ENCODE assay signal across 1 cellular context in genomic region chr9:25677301-25678146, GRCh38.
A peak's percentile ranks its signal among the peaks of the same experiment; 100 is the strongest.
TF ChIP-seq lines count a peak whose summit lies in the region.

No MANE protein-coding gene starts in this region.

TF ChIP-seq in HEK293, 187 proteins besides CTCF, POLR2A, EP300 and RAD21 (continued from another document):
- TF ChIP-seq ZNF518A (tag by site-specific recombination; conservative IDR thresholded peaks at IDR 0.05; ENCODE audit: low read depth) (no peak), ZBTB17 (tag by site-specific recombination; IDR thresholded peaks at IDR 0.05) (no peak), KLF8 (tag by site-specific recombination; IDR thresholded peaks at IDR 0.05) (0 out of 2 replicates have a peak, but pooled peaks have one; percentile 37), GLIS2 (tag by site-specific recombination; IDR thresholded peaks at IDR 0.05) (no peak), ZNF148 (tag by site-specific recombination; IDR thresholded peaks at IDR 0.05; ENCODE audit: borderline replicate concordance) (no peak), GLI4 (tag by site-specific recombination; IDR thresholded peaks at IDR 0.05) (no peak), YY1 (tag by site-specific recombination; IDR thresholded peaks at IDR 0.05) (no peak), ZNF292 (tag by site-specific recombination; IDR thresholded peaks at IDR 0.05; ENCODE audit: borderline replicate concordance, low read depth) (no peak), ZNF398 (tag by site-specific recombination; IDR thresholded peaks at IDR 0.05) (no peak), ZBTB26 (tag by site-specific recombination; optimal IDR thresholded peaks at IDR 0.05) (peak; percentile 66), ZNF660 (tag by site-specific recombination; IDR thresholded peaks at IDR 0.05) (no peak), ZBTB6 (tag by site-specific recombination; IDR thresholded peaks at IDR 0.05) (no peak), KLF9 (tag by site-specific recombination; IDR thresholded peaks at IDR 0.05; ENCODE audit: low read depth) (no peak), ZNF558 (tag by site-specific recombination; IDR thresholded peaks at IDR 0.05) (no peak), ZNF175 (tag by site-specific recombination; IDR thresholded peaks at IDR 0.05) (no peak), ZNF560 (tag by site-specific recombination; IDR thresholded peaks at IDR 0.05; ENCODE audit: borderline replicate concordance) (no peak), ZNF776 (tag by site-specific recombination; IDR thresholded peaks at IDR 0.05; ENCODE audit: borderline replicate concordance) (no peak), ZNF596 (tag by site-specific recombination; IDR thresholded peaks at IDR 0.05) (no peak), ZNF350 (tag by site-specific recombination; IDR thresholded peaks at IDR 0.05) (no peak), ZNF169 (tag by site-specific recombination; IDR thresholded peaks at IDR 0.05) (no peak), ZNF521 (tag by site-specific recombination; IDR thresholded peaks at IDR 0.05) (no peak), ATF2 (tag by site-specific recombination; IDR thresholded peaks at IDR 0.05; ENCODE audit: low read depth) (no peak), ZNF624 (tag by site-specific recombination; IDR thresholded peaks at IDR 0.05) (no peak), ZBTB21 (tag by site-specific recombination; IDR thresholded peaks at IDR 0.05) (no peak), ZNF670 (tag by site-specific recombination; IDR thresholded peaks at IDR 0.05; ENCODE audit: low read depth) (no peak), ZNF138 (tag by site-specific recombination; IDR thresholded peaks at IDR 0.05; ENCODE audit: borderline replicate concordance) (no peak), ZNF600 (tag by site-specific recombination; IDR thresholded peaks at IDR 0.05) (no peak), ZNF449 (tag by site-specific recombination; IDR thresholded peaks at IDR 0.05) (no peak), GLIS1 (tag by site-specific recombination; IDR thresholded peaks at IDR 0.05) (no peak), ZSCAN5A (tag by site-specific recombination; IDR thresholded peaks at IDR 0.05) (no peak), ZNF513 (tag by site-specific recombination; IDR thresholded peaks at IDR 0.05) (no peak)
